Comparison of ENCODE assay signal across 11 cellular contexts in the genomic region with DNA sequence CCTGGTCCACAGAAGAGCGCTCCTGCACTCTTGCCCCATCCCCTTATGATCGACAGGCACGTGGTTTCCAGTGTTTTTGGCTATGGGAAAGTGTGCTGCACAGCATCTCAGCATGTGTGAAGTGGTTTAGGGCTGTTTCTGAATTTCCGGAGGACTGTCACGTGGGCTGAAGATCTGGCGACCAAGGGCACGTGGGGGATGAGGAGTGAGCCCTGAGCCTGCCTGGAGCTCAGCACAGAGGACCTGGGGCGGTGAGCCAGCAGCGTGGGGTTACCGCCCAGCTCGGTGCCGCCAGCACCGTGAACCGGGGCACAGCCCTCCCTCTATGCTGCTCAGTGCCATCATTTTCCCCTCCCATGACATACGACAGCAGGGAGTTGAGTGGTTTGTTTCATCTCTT.
A peak's percentile ranks its signal among the peaks of the same experiment; 100 is the strongest.
DNase-seq lines count a peak whose midpoint lies in the region; ATAC-seq and TF ChIP-seq lines count a peak whose summit lies in the region.
"Had no signal": no experiment of that assay in that cellular context is flagged by ENCODE, and none has a peak within 500 bp of the region (broad histone marks: within the 10 kb centered on the region; RNA-seq: fewer than 3 reads in every experiment).

No MANE protein-coding gene starts in this region.

- H4K20me1 ChIP-seq in MM.1S (ENCODE audit: insufficient read depth, low read length) = no peaks in the 10 kb centered on the region

- no peak for TF ChIP-seq CTCF in osteocyte (IDR thresholded peaks at IDR 0.05)
- TF ChIP-seq CTCF in MM.1S (IDR thresholded peaks at IDR 0.05; ENCODE audit: low read length) = no peak

- no peak overlapping the region for H3K27ac ChIP-seq in MM.1S (ENCODE audit: low read length)
- H3K27ac ChIP-seq: gastroesophageal sphincter had no signal

- no peak overlapping the region for H3K9ac ChIP-seq in MM.1S (ENCODE audit: low read length)

- H3K27me3 ChIP-seq in MM.1S (replicated peaks; ENCODE audit: insufficient read depth, low read length) = no peaks in the 10 kb centered on the region
- H3K27me3 ChIP-seq: gastroesophageal sphincter had no signal

- peak; percentile 90 for ATAC-seq in stimulated activated naive CD8-positive, alpha-beta T cell treated with anti-CD3 and anti-CD28 coated beads, Interleukin-15, amount 100 ng/mL, for 72 hours
- ATAC-seq in GM21723 (IDR thresholded peaks at IDR 0.05; ENCODE audit: unreplicated experiment) = no peak
- no peak for ATAC-seq in HG02763 (IDR thresholded peaks at IDR 0.05; ENCODE audit: unreplicated experiment)
- ATAC-seq: gastroesophageal sphincter had no signal

- peaks cover 3% of the 10 kb centered on the region for H3K4me1 Mint-ChIP-seq in osteocyte (ENCODE audit: unreplicated experiment)
- peaks cover 68% of the 10 kb centered on the region for H3K4me1 Mint-ChIP-seq in stimulated activated naive CD8-positive, alpha-beta T cell treated with anti-CD3 and anti-CD28 coated beads, Interleukin-15, amount 100 ng/mL, for 72 hours

- H3K79me2 ChIP-seq in MM.1S (ENCODE audit: low read length) = no peaks in the 10 kb centered on the region

- peaks cover 5% of the 10 kb centered on the region for H3K36me3 Mint-ChIP-seq in osteocyte (ENCODE audit: unreplicated experiment)

- H3K9me3 Mint-ChIP-seq in osteocyte (ENCODE audit: unreplicated experiment) = no peaks in the 10 kb centered on the region
- H3K9me3 Mint-ChIP-seq in stimulated activated naive CD8-positive, alpha-beta T cell treated with anti-CD3 and anti-CD28 coated beads, Interleukin-15, amount 100 ng/mL, for 72 hours = no peaks in the 10 kb centered on the region
- H3K9me3 Mint-ChIP-seq: nephron progenitor cell had no signal

- peak; percentile 41 for DNase-seq in activated CD4-positive, CD25-positive, alpha-beta regulatory T cell treated with anti-CD3 and anti-CD28 coated beads, Interleukin-2, amount 50 U/mL, for 72 hours
- peak; percentile 47 for DNase-seq in activated naive CD4-positive, alpha-beta T cell treated with anti-CD3 and anti-CD28 coated beads, Interleukin-2, amount 50 U/mL, for 16 hours
- peak; percentile 51 for DNase-seq in osteocyte (ENCODE audit: extremely low spot score, unreplicated experiment)
- peak in 1 of 2 donors; percentile 51 for DNase-seq in stimulated activated naive CD8-positive, alpha-beta T cell treated with anti-CD3 and anti-CD28 coated beads, Interleukin-15, amount 100 ng/mL, for 72 hours
- DNase-seq in DMS53 treated with DMSO at 0.1 percent for 48 hours (lab: John Stamatoyannopoulos, UW; ENCODE audit: unreplicated experiment) = no peak
- no peak for DNase-seq in MM.1S
- DNase-seq: NCI-H2029 treated with DMSO at 0.1 percent for 48 hours, nephron progenitor cell had no signal

- H2AFZ ChIP-seq in MM.1S (ENCODE audit: low read length) = no peak overlapping the region

- H3K4me2 ChIP-seq in MM.1S (ENCODE audit: low read depth, low read length) = no peak overlapping the region

- no peaks in the 10 kb centered on the region for H3F3A ChIP-seq in MM.1S (ENCODE audit: insufficient read depth, low read length)

- no peak overlapping the region for H3K4me3 Mint-ChIP-seq in osteocyte (ENCODE audit: unreplicated experiment)
- peak overlapping the region; percentile 19 to 44 for H3K4me3 Mint-ChIP-seq in stimulated activated naive CD8-positive, alpha-beta T cell treated with anti-CD3 and anti-CD28 coated beads, Interleukin-15, amount 100 ng/mL, for 72 hours
- H3K4me3 Mint-ChIP-seq: nephron progenitor cell had no signal

- H3K36me3 ChIP-seq in MM.1S (replicated peaks; ENCODE audit: insufficient read depth, low read length) = no peaks in the 10 kb centered on the region

- no peaks in the 10 kb centered on the region for H3K4me1 ChIP-seq in MM.1S (ENCODE audit: low read length)

- no peak overlapping the region for H3K27ac Mint-ChIP-seq in osteocyte (ENCODE audit: unreplicated experiment)
- peak overlapping the region in 1 of 2 donors; percentile 50 for H3K27ac Mint-ChIP-seq in stimulated activated naive CD8-positive, alpha-beta T cell treated with anti-CD3 and anti-CD28 coated beads, Interleukin-15, amount 100 ng/mL, for 72 hours

- no peak overlapping the region for H3K4me3 ChIP-seq in MM.1S (ENCODE audit: low read length)
- H3K4me3 ChIP-seq: gastroesophageal sphincter had no signal

- no peaks in the 10 kb centered on the region for H3K9me2 ChIP-seq in MM.1S (replicated peaks; ENCODE audit: insufficient read depth, low read length)

- no peaks in the 10 kb centered on the region for H3K27me3 Mint-ChIP-seq in osteocyte (ENCODE audit: unreplicated experiment)
- H3K27me3 Mint-ChIP-seq in stimulated activated naive CD8-positive, alpha-beta T cell treated with anti-CD3 and anti-CD28 coated beads, Interleukin-15, amount 100 ng/mL, for 72 hours = no peaks in the 10 kb centered on the region

- H3K9me3 ChIP-seq in MM.1S (replicated peaks; ENCODE audit: insufficient read depth, low read length) = no peaks in the 10 kb centered on the region
- H3K9me3 ChIP-seq: gastroesophageal sphincter had no signal

Comparison
In these comparisons a context has a peak if more than half of its experiments do, and no peak if none do; other contexts are left out.
1. DNase-seq: peak in activated CD4-positive, CD25-positive, alpha-beta regulatory T cell treated with anti-CD3 and anti-CD28 coated beads, Interleukin-2, amount 50 U/mL, for 72 hours (single experiment), activated naive CD4-positive, alpha-beta T cell treated with anti-CD3 and anti-CD28 coated beads, Interleukin-2, amount 50 U/mL, for 16 hours (single experiment) and osteocyte (single experiment); none in DMS53 treated with DMSO at 0.1 percent for 48 hours (single experiment) and MM.1S (single experiment).